9 cellular contexts compared by ENCODE assay signal in genomic region chr9:20326516-20326915, GRCh38.
"Had no signal": no experiment of that assay in that cellular context is flagged by ENCODE, and none has a peak within 500 bp of the region (broad histone marks: within the 10 kb centered on the region; RNA-seq: fewer than 3 reads in every experiment).

No MANE protein-coding gene starts in this region.

- H3K4me3 ChIP-seq: GM23338, K562 had no signal

- H3K27ac ChIP-seq: HL-60 had no signal

- FAIRE-seq: H1, H54, K562 had no signal

- DNase-seq: H9, HCEC 1CT, IMR-90, KG1 had no signal

- ATAC-seq: GM23338, K562 had no signal

- H3K4me2 ChIP-seq: GM23338 had no signal
